ENCODE assay signal across 1 cellular context in genomic region chr14:69428289-69428998, GRCh38.
TF ChIP-seq lines count a peak whose summit lies in the region.

No MANE protein-coding gene starts in this region.

TF ChIP-seq in GM12878, 131 proteins besides CTCF, POLR2A, EP300 and RAD21 (continued from another document):
- TF ChIP-seq NKRF (conservative IDR thresholded peaks at IDR 0.05) (no peak), EED (IDR thresholded peaks at IDR 0.05; ENCODE audit: low read depth) (no peak), NFIC (IDR thresholded peaks at IDR 0.05; ENCODE audit: low read depth, low read length) (0 out of 2 replicates have a peak, but pooled peaks have one; percentile 27), ATF7 (IDR thresholded peaks at IDR 0.05; ENCODE audit: low read depth) (no peak), YY1 (IDR thresholded peaks at IDR 0.05; ENCODE audit: low read depth, low read length) (peak; percentile 49; the same call in 1 of the 2 replicates), ESRRA (IDR thresholded peaks at IDR 0.05; ENCODE audit: low read length) (no peak), RB1 (IDR thresholded peaks at IDR 0.05; ENCODE audit: borderline replicate concordance) (no peak), ETV6 (conservative IDR thresholded peaks at IDR 0.05 in 1 of 2, IDR thresholded peaks at IDR 0.05 in 1 of 2; ENCODE audit: borderline replicate concordance in 1 of 2, low read depth in 1 of 2) (peak in 1 of 2 experiments; percentile 60; a peak in 2 of 4 replicates), BCL11A (IDR thresholded peaks at IDR 0.05; ENCODE audit: low read depth, low read length) (peak; percentile 57), CEBPB (IDR thresholded peaks at IDR 0.05; ENCODE audit: borderline replicate concordance in 1 of 2, low read depth in 2 of 2, low read length in 2 of 2) (no peak), USF1 (IDR thresholded peaks at IDR 0.05; ENCODE audit: borderline replicate concordance, extremely low read length, insufficient read depth, low read depth, low read length) (no peak), IRF5 (IDR thresholded peaks at IDR 0.05; ENCODE audit: borderline replicate concordance) (no peak), SIX5 (IDR thresholded peaks at IDR 0.05; ENCODE audit: low read depth, low read length, severe bottlenecking) (no peak), SRF (IDR thresholded peaks at IDR 0.05; ENCODE audit: low read depth in 2 of 2, low read length in 2 of 2) (no peak), YBX1 (IDR thresholded peaks at IDR 0.05) (no peak), JUNB (IDR thresholded peaks at IDR 0.05) (no peak)
